In the genomic region with DNA sequence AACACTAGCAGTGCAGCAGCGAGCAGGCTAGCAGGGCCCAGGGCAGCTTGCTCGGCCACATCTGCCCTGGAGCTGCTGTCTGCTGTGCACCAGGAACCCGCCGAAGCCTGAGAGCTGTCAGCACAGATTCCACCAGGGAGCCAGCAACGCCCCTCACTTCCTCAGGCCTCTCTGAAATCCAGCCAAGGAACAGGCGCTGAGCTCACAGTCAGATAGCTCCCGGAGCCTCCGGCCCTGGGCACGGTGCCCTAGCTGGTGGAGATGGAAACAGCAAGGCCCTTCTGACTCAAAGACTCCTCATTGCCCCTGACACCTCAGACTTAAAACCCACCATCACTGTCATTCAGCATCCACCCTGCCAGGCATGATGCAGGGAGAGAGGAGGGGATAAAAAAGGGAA, we compare ENCODE assay signal across 9 cellular contexts.
A peak's percentile ranks its signal among the peaks of the same experiment; 100 is the strongest.
DNase-seq lines count a peak whose midpoint lies in the region; ATAC-seq, FAIRE-seq and TF ChIP-seq lines count a peak whose summit lies in the region.
"Had no signal": no experiment of that assay in that cellular context is flagged by ENCODE, and none has a peak within 500 bp of the region (broad histone marks: within the 10 kb centered on the region; RNA-seq: fewer than 3 reads in every experiment).

No MANE protein-coding gene starts in this region.

- TF ChIP-seq POLR2A in breast epithelium (IDR thresholded peaks at IDR 0.05) (no peak), spleen (IDR thresholded peaks at IDR 0.05) (no peak)

- no peaks in the 10 kb centered on the region for H3K79me2 ChIP-seq in keratinocyte (ENCODE audit: control insufficient read depth, insufficient read depth, low read length)

- TF ChIP-seq CTCF in breast epithelium (IDR thresholded peaks at IDR 0.05) (no peak), keratinocyte (optimal IDR thresholded peaks at IDR 0.05 in 1 of 3, IDR thresholded peaks at IDR 0.05 in 1 of 3, conservative IDR thresholded peaks at IDR 0.05 in 1 of 3; ENCODE audit: extremely low read depth in 1 of 3, insufficient read depth in 2 of 3, low read length in 3 of 3) (no peak), spleen (IDR thresholded peaks at IDR 0.05 in 8 of 11, conservative IDR thresholded peaks at IDR 0.05 in 3 of 11) (no peak)
- TF ChIP-seq CTCF in activated CD8-positive, alpha-beta T cell treated with anti-CD3 and anti-CD28 coated beads for 36 hours (IDR thresholded peaks at IDR 0.05) = no peak

- no peak overlapping the region for H3K9ac ChIP-seq in keratinocyte (ENCODE audit: control insufficient read depth, extremely low read depth, insufficient read depth, low read length)

- H3K9me3 ChIP-seq in breast epithelium (no peaks in the 10 kb centered on the region), keratinocyte (ENCODE audit: control insufficient read depth, low read depth, low read length) (no peaks in the 10 kb centered on the region), spleen (no peaks in the 10 kb centered on the region)

- no peak overlapping the region for H3K4me3 Mint-ChIP-seq in activated CD8-positive, alpha-beta T cell treated with anti-CD3 and anti-CD28 coated beads for 36 hours

- no peaks in the 10 kb centered on the region for H3K36me3 Mint-ChIP-seq in activated CD8-positive, alpha-beta T cell treated with anti-CD3 and anti-CD28 coated beads for 36 hours (ENCODE audit: low read depth)

- no peak overlapping the region for H2AFZ ChIP-seq in keratinocyte (ENCODE audit: control insufficient read depth, low read length)

- no peak for ATAC-seq in HG03342 (IDR thresholded peaks at IDR 0.05; ENCODE audit: unreplicated experiment)
- ATAC-seq in activated CD8-positive, alpha-beta T cell treated with anti-CD3 and anti-CD28 coated beads for 36 hours = no peak
- ATAC-seq in GM18861 (IDR thresholded peaks at IDR 0.05; ENCODE audit: unreplicated experiment) = no peak

- no peaks in the 10 kb centered on the region for H3K27me3 Mint-ChIP-seq in activated CD8-positive, alpha-beta T cell treated with anti-CD3 and anti-CD28 coated beads for 36 hours

- dilution Hi-C loops in keratinocyte (cut with MboI; ENCODE audit: extremely low pct_ligation_motif_present, low sequenced_read_pairs) = no loop called here

- H3K36me3 ChIP-seq in breast epithelium = no peaks in the 10 kb centered on the region
- no peaks in the 10 kb centered on the region for H3K36me3 ChIP-seq in keratinocyte (ENCODE audit: control insufficient read depth in 2 of 2, extremely low read depth in 1 of 2, insufficient read depth in 2 of 2, low read length in 2 of 2)
- H3K36me3 ChIP-seq in spleen = no peaks in the 10 kb centered on the region

- peak overlapping the region; percentile 13 for H3K4me2 ChIP-seq in keratinocyte (ENCODE audit: control insufficient read depth, extremely low read depth, insufficient read depth, low read depth, low read length)

- intact Hi-C loops in breast epithelium (cut with DNase I; ENCODE audit: low total_unique reads) = no loop called here
- intact Hi-C loops in spleen (cut with DNase I; ENCODE audit: low total_unique reads) = no loop called here
- intact Hi-C loops in activated CD8-positive, alpha-beta T cell treated with anti-CD3 and anti-CD28 coated beads for 36 hours (cut with micrococcal nuclease) = no loop called here

- H3K4me3 ChIP-seq in breast epithelium (no peak overlapping the region), keratinocyte (ENCODE audit: control insufficient read depth in 2 of 3, extremely low read depth in 1 of 3, insufficient read depth in 2 of 3, low read depth in 1 of 3, low read length in 3 of 3) (no peak overlapping the region), spleen (no peak overlapping the region)

- H3K9me1 ChIP-seq in keratinocyte (ENCODE audit: control insufficient read depth, extremely low read depth, insufficient read depth, low read length) = no peaks in the 10 kb centered on the region

- peak overlapping the region; percentile 56 to 78 for H3K27ac ChIP-seq in breast epithelium
- no peak overlapping the region for H3K27ac ChIP-seq in keratinocyte (ENCODE audit: control insufficient read depth, insufficient read depth, low read length)
- H3K27ac ChIP-seq in spleen = peak overlapping the region in 4 of 8 donors; percentile 33 to 47 (median 44)

- peaks cover 10 to 12% of the 10 kb centered on the region in 2 donors for H3K4me1 ChIP-seq in breast epithelium
- peaks cover 5% of the 10 kb centered on the region for H3K4me1 ChIP-seq in keratinocyte (ENCODE audit: control insufficient read depth, extremely low read depth, insufficient read depth, low read length)
- H3K4me1 ChIP-seq in spleen = peaks cover 0 to 22% (median 14%) of the 10 kb centered on the region in 6 donors

- H3K27me3 ChIP-seq in breast epithelium (no peaks in the 10 kb centered on the region), keratinocyte (ENCODE audit: control insufficient read depth, extremely low read depth, insufficient read depth, low read length) (no peaks in the 10 kb centered on the region), spleen (replicated peaks in 1 of 7) (no peaks in the 10 kb centered on the region)

- CTCF ChIA-PET in activated CD8-positive, alpha-beta T cell treated with anti-CD3 and anti-CD28 coated beads for 36 hours (lab: Charles Lee) = no interaction called here

- WGBS in spleen, 5 donors = 16 to 61% (median 30%) methylated on average over 5 to 9 of the region's 9 CpGs

- H3K27ac Mint-ChIP-seq in activated CD8-positive, alpha-beta T cell treated with anti-CD3 and anti-CD28 coated beads for 36 hours = no peak overlapping the region

- POLR2A ChIA-PET in activated CD8-positive, alpha-beta T cell treated with anti-CD3 and anti-CD28 coated beads for 36 hours (lab: Charles Lee) = no interaction called here

- FAIRE-seq in keratinocyte (lab: Jason Lieb, UNC) = peak; percentile 87

- H3K4me1 Mint-ChIP-seq in activated CD8-positive, alpha-beta T cell treated with anti-CD3 and anti-CD28 coated beads for 36 hours (ENCODE audit: low read depth) = no peaks in the 10 kb centered on the region

- no peaks in the 10 kb centered on the region for H3K9me3 Mint-ChIP-seq in activated CD8-positive, alpha-beta T cell treated with anti-CD3 and anti-CD28 coated beads for 36 hours

- DNase-seq in HT1080 (ENCODE audit: low read depth) = peak; percentile 86
- DNase-seq in breast epithelium (ENCODE audit: low spot score in 2 of 2) = peak; percentile 61 to 74
- peak; percentile 7 for DNase-seq in keratinocyte (ENCODE audit: low read depth, low spot score)
- DNase-seq in spleen = peak; percentile 84
- no peak for DNase-seq in activated CD8-positive, alpha-beta memory T cell treated with anti-CD3 and anti-CD28 coated beads, Interleukin-2, amount 50 U/mL, for 4 hours
- no peak for DNase-seq in activated CD8-positive, alpha-beta T cell treated with anti-CD3 and anti-CD28 coated beads for 36 hours
- DNase-seq: Karpas-422 had no signal

- no peaks in the 10 kb centered on the region for H4K20me1 ChIP-seq in keratinocyte (ENCODE audit: control insufficient read depth, extremely low read depth, insufficient read depth, low read length)

Comparison
In these comparisons a context has a peak if more than half of its experiments do, and no peak if none do; other contexts are left out.
1. DNase-seq: peak in HT1080 (single experiment), breast epithelium (2 of 2), keratinocyte (single experiment) and spleen (single experiment); none in activated CD8-positive, alpha-beta memory T cell treated with anti-CD3 and anti-CD28 coated beads, Interleukin-2, amount 50 U/mL, for 4 hours (single experiment) and activated CD8-positive, alpha-beta T cell treated with anti-CD3 and anti-CD28 coated beads for 36 hours (single experiment).